In genomic region chr12:38484821-38485220, GRCh38 we compare ENCODE assay signal across 21 cellular contexts.
"Had no signal": no experiment of that assay in that cellular context is flagged by ENCODE, and none has a peak within 500 bp of the region (broad histone marks: within the 10 kb centered on the region; RNA-seq: fewer than 3 reads in every experiment).

No MANE protein-coding gene starts in this region.

- H3K27me3 ChIP-seq: SJSA1 had no signal

- ATAC-seq: K562, T-helper 17 cell had no signal

- H3K9ac ChIP-seq: KMS-11, SK-N-SH had no signal

- H3K36me3 Mint-ChIP-seq: IgD-negative memory B cell had no signal

- H3K27ac ChIP-seq: KMS-11, SJSA1 had no signal

- H3K4me1 Mint-ChIP-seq: IgD-negative memory B cell, T-helper 17 cell had no signal

- H3K27ac Mint-ChIP-seq: IgD-negative memory B cell, T-helper 17 cell had no signal

- H3K27me3 Mint-ChIP-seq: IgD-negative memory B cell, T-helper 17 cell had no signal

- H3K9me3 ChIP-seq: SJSA1, SK-N-SH had no signal

- H3K4me3 Mint-ChIP-seq: IgD-negative memory B cell, T-helper 17 cell had no signal

- H3K4me3 ChIP-seq: K562, SJSA1 had no signal

- DNase-seq: Kasumi-1, MM.1S, NCI-H1092 treated with DMSO at 0.1 percent for 48 hours, NCI-H1436, NCI-H187, NCI-H2029, NCI-H2081 treated with DMSO at 0.1 percent for 48 hours, NCI-H2227 treated with DMSO at 0.1 percent for 48 hours, NCI-H524, NCI-H526 treated with DMSO at 0.1 percent for 48 hours, NCI-H748 treated with DMSO at 0.1 percent for 48 hours, Right ventricle myocardium superior, RPMI8226, SIG-M5, SK-N-SH, T-helper 1 cell, T-helper 17 cell had no signal

- H3K36me3 ChIP-seq: SJSA1 had no signal

- H3K4me1 ChIP-seq: SJSA1 had no signal
